Comparison of ENCODE assay signal across 10 cellular contexts in genomic region chr1:29415156-29415830, GRCh38.
DNase-seq lines count a peak whose midpoint lies in the region; ATAC-seq and TF ChIP-seq lines count a peak whose summit lies in the region.
"Had no signal": no experiment of that assay in that cellular context is flagged by ENCODE, and none has a peak within 500 bp of the region (broad histone marks: within the 10 kb centered on the region; RNA-seq: fewer than 3 reads in every experiment).

No MANE protein-coding gene starts in this region.

- no CpG with 5 or more reads among the region's 9 CpGs for WGBS in trophoblast cell (ENCODE audit: extremely low coverage, insufficient coverage, insufficient read length)

- H3K36me3 ChIP-seq in neural progenitor cell (no peaks in the 10 kb centered on the region), trophoblast cell (ENCODE audit: control insufficient read depth in 1 of 2, insufficient read depth in 2 of 2, low read length in 2 of 2) (no peaks in the 10 kb centered on the region)
- H3K36me3 ChIP-seq: tibial artery had no signal

- H3K23ac ChIP-seq in trophoblast cell (ENCODE audit: low read length) = no peak overlapping the region

- H2AFZ ChIP-seq in neural progenitor cell (replicated peaks) (no peak overlapping the region), trophoblast cell (ENCODE audit: insufficient read depth, low read length, poor library complexity) (no peak overlapping the region)

- no peak overlapping the region for H4K8ac ChIP-seq in trophoblast cell (ENCODE audit: low read depth, low read length)

- peak; percentile 68 for ATAC-seq in WTC11
- ATAC-seq in activated T-cell treated with anti-CD3 and anti-CD28 coated beads, Interleukin-2, amount 50 U/mL, for 72 hours (replicated peaks in 1 of 2) = no peak

- H3F3A ChIP-seq in neural progenitor cell (ENCODE audit: low read depth) = peaks cover 16% of the 10 kb centered on the region

- H3K27me3 Mint-ChIP-seq in WTC11 (ENCODE audit: low read depth) (no peaks in the 10 kb centered on the region; the same call in 1 of the 2 replicates), neural progenitor cell (ENCODE audit: insufficient read depth, low read depth) (peaks cover 24% of the 10 kb centered on the region)
- H3K27me3 Mint-ChIP-seq in activated T-cell treated with anti-CD3 and anti-CD28 coated beads, Interleukin-2, amount 50 U/mL, for 72 hours (ENCODE audit: low read depth) = peaks cover 20% of the 10 kb centered on the region

- peaks cover 11% of the 10 kb centered on the region for H3K4me1 Mint-ChIP-seq in WTC11
- H3K4me1 Mint-ChIP-seq in neural progenitor cell = peaks cover 26% of the 10 kb centered on the region
- H3K4me1 Mint-ChIP-seq in activated T-cell treated with anti-CD3 and anti-CD28 coated beads, Interleukin-2, amount 50 U/mL, for 72 hours (ENCODE audit: low read depth) = no peaks in the 10 kb centered on the region

- H3K9ac ChIP-seq in neural progenitor cell (no peak overlapping the region), trophoblast cell (ENCODE audit: low read length) (no peak overlapping the region)

- no peak overlapping the region for H2BK12ac ChIP-seq in trophoblast cell (ENCODE audit: low read length)

- peaks cover 2% of the 10 kb centered on the region for H3K9me3 Mint-ChIP-seq in WTC11
- no peaks in the 10 kb centered on the region for H3K9me3 Mint-ChIP-seq in neural progenitor cell
- no peaks in the 10 kb centered on the region for H3K9me3 Mint-ChIP-seq in activated T-cell treated with anti-CD3 and anti-CD28 coated beads, Interleukin-2, amount 50 U/mL, for 72 hours

- H2AK5ac ChIP-seq in trophoblast cell (ENCODE audit: low read length) = no peak overlapping the region

- no peak overlapping the region for H3K18ac ChIP-seq in trophoblast cell (ENCODE audit: low read length)

- no peak overlapping the region for H2BK5ac ChIP-seq in trophoblast cell (ENCODE audit: low read depth, low read length, poor library complexity)

- no peak overlapping the region for H3K27ac Mint-ChIP-seq in WTC11
- H3K27ac Mint-ChIP-seq in neural progenitor cell = peak overlapping the region; percentile 74
- H3K27ac Mint-ChIP-seq in activated T-cell treated with anti-CD3 and anti-CD28 coated beads, Interleukin-2, amount 50 U/mL, for 72 hours = no peak overlapping the region

- no peak overlapping the region for H2BK120ac ChIP-seq in trophoblast cell (ENCODE audit: insufficient read depth, low read length, poor library complexity)

- H3K79me2 ChIP-seq in neural progenitor cell (ENCODE audit: low read depth) (no peaks in the 10 kb centered on the region), trophoblast cell (ENCODE audit: control insufficient read depth, insufficient read depth, low read length, poor library complexity) (no peaks in the 10 kb centered on the region)

- no peak overlapping the region for H4K91ac ChIP-seq in trophoblast cell (ENCODE audit: low read depth, low read length)

- DNase-seq in DMS53 (lab: John Stamatoyannopoulos, UW) = peak; percentile 44
- no peak for DNase-seq in DMS53 treated with DMSO at 0.1 percent for 48 hours (lab: John Stamatoyannopoulos, UW; ENCODE audit: unreplicated experiment)
- peak; percentile 24 for DNase-seq in NB4 (ENCODE audit: low read depth)
- DNase-seq in WTC11 (ENCODE audit: low spot score) = peak; percentile 33
- peak; percentile 40 for DNase-seq in neural progenitor cell (ENCODE audit: low spot score)
- DNase-seq in activated naive CD4-positive, alpha-beta T cell treated with Interleukin-2 at 50 U/mL for 16 hours = no peak
- no peak for DNase-seq in trophoblast cell
- no peak for DNase-seq in activated T-cell treated with anti-CD3 and anti-CD28 coated beads, Interleukin-2, amount 50 U/mL, for 72 hours
- DNase-seq: dermis blood vessel endothelial cell, tibial artery had no signal

- no peak overlapping the region for H3K4me3 ChIP-seq in NB4 (ENCODE audit: low read depth, low read length)
- H3K4me3 ChIP-seq in neural progenitor cell = no peak overlapping the region
- no peak overlapping the region for H3K4me3 ChIP-seq in trophoblast cell (ENCODE audit: low read depth, low read length)
- H3K4me3 ChIP-seq: tibial artery had no signal

- H3K9me3 ChIP-seq in neural progenitor cell (ENCODE audit: low read depth) (no peaks in the 10 kb centered on the region), trophoblast cell (ENCODE audit: insufficient read depth, low read depth, low read length) (peaks cover 1% of the 10 kb centered on the region)
- H3K9me3 ChIP-seq: tibial artery had no signal

- H3K14ac ChIP-seq in trophoblast cell (ENCODE audit: low read length) = no peak overlapping the region

- no peak overlapping the region for H3K4me3 Mint-ChIP-seq in WTC11
- peak overlapping the region; percentile 4 for H3K4me3 Mint-ChIP-seq in neural progenitor cell
- no peak overlapping the region for H3K4me3 Mint-ChIP-seq in activated T-cell treated with anti-CD3 and anti-CD28 coated beads, Interleukin-2, amount 50 U/mL, for 72 hours

- CTCF ChIA-PET in WTC11 (lab: Charles Lee) = interaction anchor here (0.6 to 2.3 kb wide), 20 partner anchors 8 to 965 kb away, joined by 3 to 12 read pairs (median 4); partner anchors contain the start of gene MECR

- TF ChIP-seq CTCF in NB4 (IDR thresholded peaks at IDR 0.05; ENCODE audit: low read depth, low read length) = peak; percentile 12
- TF ChIP-seq CTCF in WTC11 (IDR thresholded peaks at IDR 0.05) = no peak
- peak; percentile 31 for TF ChIP-seq CTCF in neural progenitor cell (IDR thresholded peaks at IDR 0.05)

- H3K4me1 ChIP-seq in neural progenitor cell (peaks cover 11% of the 10 kb centered on the region), trophoblast cell (ENCODE audit: control insufficient read depth in 1 of 2, insufficient read depth in 2 of 2, low read length in 2 of 2) (no peaks in the 10 kb centered on the region)
- H3K4me1 ChIP-seq: tibial artery had no signal

- POLR2A ChIA-PET in WTC11 (lab: Charles Lee) = no interaction called here

- H3K36me3 Mint-ChIP-seq in WTC11 (no peaks in the 10 kb centered on the region), neural progenitor cell (no peaks in the 10 kb centered on the region)
- H3K36me3 Mint-ChIP-seq in activated T-cell treated with anti-CD3 and anti-CD28 coated beads, Interleukin-2, amount 50 U/mL, for 72 hours (ENCODE audit: insufficient read depth in 2 of 2) = no peaks in the 10 kb centered on the region

- no peaks in the 10 kb centered on the region for H3K79me1 ChIP-seq in trophoblast cell (ENCODE audit: low read length)

- no peak overlapping the region for H3K4ac ChIP-seq in trophoblast cell (ENCODE audit: low read depth, low read length)

- TF ChIP-seq POLR2A in NB4 (IDR thresholded peaks at IDR 0.05; ENCODE audit: extremely low read depth, insufficient read length) = no peak

- H4K20me1 ChIP-seq in neural progenitor cell (ENCODE audit: low read depth) = no peaks in the 10 kb centered on the region

- H4K12ac ChIP-seq in trophoblast cell (ENCODE audit: low read depth, low read length) = no peak overlapping the region

- H3K27ac ChIP-seq in neural progenitor cell (no peak overlapping the region), trophoblast cell (ENCODE audit: low read depth, low read length) (no peak overlapping the region)
- H3K27ac ChIP-seq: tibial artery had no signal

- no peak overlapping the region for H3K4me2 ChIP-seq in neural progenitor cell
- H3K4me2 ChIP-seq in trophoblast cell (ENCODE audit: low read length) = no peak overlapping the region

- H3K27me3 ChIP-seq in neural progenitor cell (no peaks in the 10 kb centered on the region), trophoblast cell (ENCODE audit: insufficient read depth, low read length) (no peaks in the 10 kb centered on the region)

TF ChIP-seq in WTC11, 78 proteins besides CTCF, POLR2A, EP300 and RAD21:
- peak; percentile 67; the same call in 1 of the 2 replicates for TF ChIP-seq ZNF423 (CRISPR knock-in tag; IDR thresholded peaks at IDR 0.05)
- TF ChIP-seq JAZF1 (CRISPR knock-in tag; IDR thresholded peaks at IDR 0.05) = no peak
TF ChIP-seq in WTC11: peak in this region for 1.

Comparison
In these comparisons a context has a peak if more than half of its experiments do, and no peak if none do; other contexts are left out.
1. DNase-seq: peak in DMS53 (single experiment), NB4 (single experiment), WTC11 (single experiment) and neural progenitor cell (single experiment); none in DMS53 treated with DMSO at 0.1 percent for 48 hours (single experiment), activated naive CD4-positive, alpha-beta T cell treated with Interleukin-2 at 50 U/mL for 16 hours (single experiment), trophoblast cell (0 of 2) and activated T-cell treated with anti-CD3 and anti-CD28 coated beads, Interleukin-2, amount 50 U/mL, for 72 hours (0 of 2).